In genomic region chr2:218421027-218421426, GRCh38 we compare ENCODE assay signal across 32 cellular contexts. TPM values are rescaled to one million over a fixed set of nuclear protein-coding genes. Genes with fewer than 3 reads are reported as not detected.
"Had no signal": no experiment of that assay in that cellular context is flagged by ENCODE, and none has a peak within 500 bp of the region (broad histone marks: within the 10 kb centered on the region; RNA-seq: fewer than 3 reads in every experiment).

No MANE protein-coding gene starts in this region.

- H3K4me3 ChIP-seq: adrenal gland, body of pancreas, gastrocnemius medialis, skin epidermis, upper lobe of right lung had no signal

- FAIRE-seq: colon had no signal

- DNase-seq: activated CD4-positive, alpha-beta T cell treated with anti-CD3 and anti-CD28 coated beads for 1 hour; activated CD4-positive, alpha-beta T cell treated with anti-CD3 and anti-CD28 coated beads, Interleukin-2, amount 10 ng/mL, durations not matched to agents 7 days and 5 days; activated CD8-positive, alpha-beta T cell treated with anti-CD3 and anti-CD28 coated beads for 36 hours; activated effector memory CD4-positive, alpha-beta T cell treated with Interleukin-2 at 50 U/mL for 16 hours; activated naive CD4-positive, alpha-beta T cell treated with Interleukin-2 at 50 U/mL for 16 hours; activated naive CD8-positive, alpha-beta T cell treated with anti-CD3 and anti-CD28 coated beads for 36 hours; adrenal gland; aorta; effector memory CD4-positive, alpha-beta T cell; erythroblast; gastrocnemius medialis; glutamatergic neuron; islet precursor cell; left ventricle myocardium superior; stimulated activated CD4-positive, alpha-beta T cell treated with anti-CD3 and anti-CD28 coated beads, Interleukin-1b, Interleukin-23, amount 100 ng/mL, for 48 hours; stimulated activated CD4-positive, alpha-beta T cell treated with anti-CD3 and anti-CD28 coated beads, Interleukin-4, amount 100 ng/mL, for 4 hours; stimulated activated CD8-positive, alpha-beta memory T cell treated with anti-CD3 and anti-CD28 coated beads, Interleukin-4, amount 100 ng/mL, for 48 hours; stimulated activated naive CD8-positive, alpha-beta T cell treated with anti-CD3 and anti-CD28 coated beads, Interleukin-15, amount 100 ng/mL, for 72 hours; substantia nigra; T-helper 2 cell; upper lobe of right lung had no signal

- ATAC-seq: activated CD8-positive, alpha-beta T cell treated with anti-CD3 and anti-CD28 coated beads for 36 hours; body of pancreas; gastrocnemius medialis; left ventricle myocardium superior; natural killer cell treated with Interleukin-12 subunit alpha and Interleukin-12 subunit beta and Interleukin-15 and Interleukin-18, amount 100 ng/mL, for 72 hours; sciatic nerve; stimulated activated memory B cell treated with anti-CD40 and anti-IgM and Interleukin-4, amounts not matched to agents 10 μg/mL and 1 μg/mL and 100 μg/mL, for 72 hours; stimulated activated naive CD8-positive, alpha-beta T cell treated with anti-CD3 and anti-CD28 coated beads, Interleukin-15, amount 100 ng/mL, for 72 hours; upper lobe of right lung had no signal

- H3K27me3 ChIP-seq: adrenal gland, body of pancreas, gastrocnemius medialis, upper lobe of right lung had no signal

- H3K9me3 ChIP-seq: adrenal gland, body of pancreas, gastrocnemius medialis, upper lobe of right lung had no signal

- H3K27ac ChIP-seq: adrenal gland, body of pancreas, gastrocnemius medialis, skin epidermis, upper lobe of right lung had no signal

- H3K36me3 ChIP-seq: adrenal gland, gastrocnemius medialis, upper lobe of right lung had no signal

- H3K4me1 ChIP-seq: adrenal gland, gastrocnemius medialis, upper lobe of right lung had no signal

RNA-seq across cellular contexts. Expression of gene VIL1, which starts 2.1 kb away (rescaled TPM):
- total RNA-seq: activated CD8-positive, alpha-beta T cell treated with anti-CD3 and anti-CD28 coated beads for 36 hours; activated naive CD8-positive, alpha-beta T cell treated with anti-CD3 and anti-CD28 coated beads for 36 hours; dermis microvascular lymphatic vessel endothelial cell; left ventricle myocardium superior; lung microvascular endothelial cell; myocyte; osteocyte; posterior vena cava; sciatic nerve; upper lobe of right lung had no signal
